ENCODE assay signal across 9 cellular contexts in genomic region chrX:53681661-53682060, GRCh38. TPM values are rescaled to one million over a fixed set of nuclear protein-coding genes. Genes with fewer than 3 reads are reported as not detected.
DNase-seq lines count a peak whose midpoint lies in the region; ATAC-seq and TF ChIP-seq lines count a peak whose summit lies in the region.
"Had no signal": no experiment of that assay in that cellular context is flagged by ENCODE, and none has a peak within 500 bp of the region (broad histone marks: within the 10 kb centered on the region; RNA-seq: fewer than 3 reads in every experiment).

No MANE protein-coding gene starts in this region.

- intact Hi-C loops in left ventricle myocardium inferior (cut with micrococcal nuclease): no loop called here
- intact Hi-C loops in right cardiac atrium (cut with DNase I): no loop called here
- intact Hi-C loops in activated B cell treated with CpG ODN at 0.5 μM for 24 hours (cut with micrococcal nuclease): loop anchor here (5.0 to 10.0 kb wide), 4 partner anchors 597 to 1483 kb away; partner anchors contain the start of genes APEX2 and TSPYL2
- intact Hi-C loops in testis (cut with DNase I; ENCODE audit: low total_unique reads): no loop called here

- H3K4me3 ChIP-seq in left ventricle myocardium inferior (peak overlapping the region; percentile 77), right cardiac atrium (ENCODE audit: low read length) (no peak overlapping the region), testis (no peak overlapping the region)

- in situ Hi-C loops in KBM-7 (cut with MboI; ENCODE audit: low pct_unique_long_range_greater_than_20kb, low sequenced_read_pairs): no loop called here

- H3K4me1 ChIP-seq in left ventricle myocardium inferior: peaks cover 53% of the 10 kb centered on the region
- H3K4me1 ChIP-seq in right cardiac atrium (ENCODE audit: control insufficient read depth, insufficient read depth, low read length): peaks cover 1% of the 10 kb centered on the region
- no peaks in the 10 kb centered on the region for H3K4me1 ChIP-seq in testis

- peak overlapping the region; percentile 38 for H3K4me3 Mint-ChIP-seq in activated B cell treated with CpG ODN at 0.5 μM for 24 hours

- POLR2A ChIA-PET in activated B cell treated with CpG ODN at 0.5 μM for 24 hours (lab: Charles Lee): interaction anchor here (0.7 kb wide), 3 partner anchors 48 to 1318 kb away, joined by 4 to 6 read pairs (median 5); no protein-coding TSS in a partner anchor

- H3K9me3 ChIP-seq in left ventricle myocardium inferior (replicated peaks) (no peaks in the 10 kb centered on the region), right cardiac atrium (ENCODE audit: control insufficient read depth, low read length) (no peaks in the 10 kb centered on the region), testis (no peaks in the 10 kb centered on the region)

- no peak for ATAC-seq in right cardiac atrium
- no peak for ATAC-seq in activated B cell treated with CpG ODN at 0.5 μM for 24 hours (ENCODE audit: low read depth)
- no peak for ATAC-seq in stimulated activated naive CD8-positive, alpha-beta T cell treated with anti-CD3 and anti-CD28 coated beads, Interleukin-15, Interleukin-2, amounts not matched to agents 100 U/mL and 50 U/mL, for 24 hours

- H3K27ac Mint-ChIP-seq in activated B cell treated with CpG ODN at 0.5 μM for 24 hours: no peak overlapping the region

- H3K4me1 Mint-ChIP-seq in activated B cell treated with CpG ODN at 0.5 μM for 24 hours: peaks cover 40% of the 10 kb centered on the region

- CTCF ChIA-PET in activated B cell treated with CpG ODN at 0.5 μM for 24 hours (lab: Charles Lee): no interaction called here

- no peak for TF ChIP-seq POLR2A in testis (IDR thresholded peaks at IDR 0.05)

- H3K27me3 ChIP-seq in left ventricle myocardium inferior (ENCODE audit: low read depth) (no peaks in the 10 kb centered on the region), right cardiac atrium (ENCODE audit: control insufficient read depth, insufficient read depth) (no peaks in the 10 kb centered on the region), testis (no peaks in the 10 kb centered on the region)

- no peaks in the 10 kb centered on the region for H3K27me3 Mint-ChIP-seq in activated B cell treated with CpG ODN at 0.5 μM for 24 hours

- no peak for DNase-seq in left ventricle myocardium inferior
- DNase-seq in right cardiac atrium: no peak
- no peak for DNase-seq in activated B cell treated with CpG ODN at 0.5 μM for 24 hours
- DNase-seq in epithelial cell of prostate (ENCODE audit: low read depth, low spot score): peak; percentile 8
- DNase-seq in stimulated activated naive CD8-positive, alpha-beta T cell treated with anti-CD3 and anti-CD28 coated beads, Interleukin-15, Interleukin-2, amounts not matched to agents 100 U/mL and 50 U/mL, for 24 hours: peak; percentile 10
- no peak for DNase-seq in KBM-7
- DNase-seq in testis: no peak
- DNase-seq in NCI-H146 (lab: John Stamatoyannopoulos, UW): no peak
- DNase-seq: NCI-H2171 had no signal

- H3K27ac ChIP-seq in left ventricle myocardium inferior (replicated peaks) (no peak overlapping the region), right cardiac atrium (ENCODE audit: low read length) (no peak overlapping the region), epithelial cell of prostate (peak overlapping the region; percentile 85), testis (no peak overlapping the region)

- TF ChIP-seq CTCF in left ventricle myocardium inferior (IDR thresholded peaks at IDR 0.05; ENCODE audit: borderline replicate concordance): no peak
- TF ChIP-seq CTCF in activated B cell treated with CpG ODN at 0.5 μM for 24 hours (IDR thresholded peaks at IDR 0.05): no peak
- TF ChIP-seq CTCF in testis (IDR thresholded peaks at IDR 0.05): no peak

- 49% methylated on average over 3 of the region's 3 CpGs for WGBS in right cardiac atrium
- WGBS in testis, 2 donors: 20 to 36% methylated on average over 3 of the region's 3 CpGs

- peaks cover 47% of the 10 kb centered on the region for H3K36me3 Mint-ChIP-seq in activated B cell treated with CpG ODN at 0.5 μM for 24 hours (ENCODE audit: low read depth)

- H3K9me3 Mint-ChIP-seq in activated B cell treated with CpG ODN at 0.5 μM for 24 hours: no peaks in the 10 kb centered on the region

- peaks cover 17% of the 10 kb centered on the region for H3K36me3 ChIP-seq in left ventricle myocardium inferior
- H3K36me3 ChIP-seq in testis (ENCODE audit: low read depth, missing control alignments): no peaks in the 10 kb centered on the region

RNA-seq across cellular contexts. Expression of gene HUWE1, which starts 4.9 kb away (rescaled TPM):
- total RNA-seq in left ventricle myocardium inferior (130 TPM), right cardiac atrium (100 to 1,000 TPM; 109 to 159 (median 131) TPM), activated B cell treated with CpG ODN at 0.5 μM for 24 hours (236 and 257 TPM in 2 replicates), testis (100 to 1,000 TPM; 246 to 260 TPM)
- polyA plus RNA-seq in right cardiac atrium (46.7 TPM), testis (ENCODE audit: insufficient read depth, low read depth, low replicate concordance) (131 TPM)

Comparison
In these comparisons a context has a peak if more than half of its experiments do, and no peak if none do; other contexts are left out.
1. DNase-seq: peak in epithelial cell of prostate (single experiment) and stimulated activated naive CD8-positive, alpha-beta T cell treated with anti-CD3 and anti-CD28 coated beads, Interleukin-15, Interleukin-2, amounts not matched to agents 100 U/mL and 50 U/mL, for 24 hours (single experiment); none in left ventricle myocardium inferior (single experiment), right cardiac atrium (0 of 3), activated B cell treated with CpG ODN at 0.5 μM for 24 hours (single experiment), KBM-7 (single experiment), testis (single experiment) and NCI-H146 (single experiment).